8 cellular contexts compared by ENCODE assay signal in the genomic region with DNA sequence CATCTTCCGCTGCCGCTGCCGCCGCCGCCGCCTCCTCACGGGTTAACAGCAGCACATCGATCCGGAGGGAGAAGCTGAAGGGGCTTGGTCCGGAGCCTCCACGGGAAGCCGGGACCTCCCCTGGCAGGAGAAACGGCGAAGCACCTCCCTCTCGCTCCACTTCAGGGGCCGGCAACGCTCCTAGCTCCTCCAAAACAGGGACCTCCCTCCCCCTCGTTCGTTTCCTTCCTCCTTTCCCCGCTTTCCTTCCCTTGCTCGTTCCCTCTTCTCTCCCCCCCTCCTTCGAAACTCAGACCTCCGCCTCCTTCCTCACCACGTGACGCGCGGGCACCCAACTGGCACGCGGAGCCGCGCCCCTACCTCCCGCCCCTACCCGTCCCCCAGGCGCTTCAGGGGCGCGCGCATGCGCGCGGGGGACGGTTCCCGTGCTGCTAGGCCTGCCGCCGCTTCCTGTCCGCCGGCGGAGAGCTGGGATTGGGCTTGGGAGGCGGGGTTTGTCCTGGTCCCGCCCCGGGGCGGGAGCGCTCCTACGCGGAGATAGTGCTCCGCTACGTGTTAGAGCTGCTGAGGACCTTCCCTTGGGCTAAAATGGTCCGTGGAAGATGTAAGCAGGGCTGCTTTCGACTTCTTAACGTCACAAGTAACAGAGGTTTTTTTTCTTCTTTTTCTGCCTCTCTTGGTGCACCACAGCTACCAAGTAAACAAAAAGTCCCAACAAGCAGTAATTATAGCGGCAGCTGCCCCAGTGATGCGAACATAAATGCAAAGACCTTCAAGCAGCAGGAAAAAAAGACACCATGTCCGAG.
DNase-seq lines count a peak whose midpoint lies in the region; ATAC-seq and TF ChIP-seq lines count a peak whose summit lies in the region.

Gene ADAM10 (minus strand): TSS at position 176 of the 806 bp plus-strand sequence. CDS start 173 bp downstream, at position 3.

- ATAC-seq in HG03196 (IDR thresholded peaks at IDR 0.05; ENCODE audit: unreplicated experiment), result peak; percentile 82

- peak; percentile 78 for TF ChIP-seq POLR2A in GM18951 (IDR thresholded peaks at IDR 0.05; ENCODE audit: extremely low read depth, insufficient read depth, insufficient read length)

- in situ Hi-C loops in GM18951 (cut with MboI; ENCODE audit: low sequenced_read_pairs, unreplicated experiment), result loop anchor here (25.0 kb wide), 1 partner anchor 487 kb away; no protein-coding TSS in a partner anchor

- DNase-seq in AG08395 (ENCODE audit: low spot score) (peak; percentile 100), NCI-H345 treated with DMSO at 0.1 percent for 48 hours (lab: John Stamatoyannopoulos, UW; ENCODE audit: unreplicated experiment) (peak; percentile 83), iris pigment epithelial cell (ENCODE audit: low read depth) (peak; percentile 99)
- peak; percentile 96 to 98 (median 97) for DNase-seq in activated CD4-positive, CD25-positive, alpha-beta regulatory T cell (lab: John Stamatoyannopoulos, UW)
- DNase-seq in central memory CD4-positive, alpha-beta T cell, result peak; percentile 93
- DNase-seq in stimulated activated CD4-positive, alpha-beta T cell treated with anti-CD3 and anti-CD28 coated beads, Interleukin-12 subunit alpha, Interleukin-12 subunit beta, amount 100 ng/mL, for 4 hours, result peak; percentile 97

Comparison
In these comparisons a context has a peak if more than half of its experiments do, and no peak if none do; other contexts are left out.
1. Peak in every context shown above with its lines: DNase-seq and ATAC-seq.